25 cellular contexts compared by ENCODE assay signal in genomic region chr7:97421307-97421905, GRCh38.
DNase-seq lines count a peak whose midpoint lies in the region; ATAC-seq and TF ChIP-seq lines count a peak whose summit lies in the region.
"Had no signal": no experiment of that assay in that cellular context is flagged by ENCODE, and none has a peak within 500 bp of the region (broad histone marks: within the 10 kb centered on the region; RNA-seq: fewer than 3 reads in every experiment).

No MANE protein-coding gene starts in this region.

- H2AFZ ChIP-seq in HCT116 (ENCODE audit: low read depth, low read length, poor library complexity, severe bottlenecking) (no peak overlapping the region), neuronal stem cell (ENCODE audit: low read length) (peak overlapping the region; percentile 2)

- no peaks in the 10 kb centered on the region for H3K36me3 Mint-ChIP-seq in endodermal cell (ENCODE audit: low read depth)

- H3K79me2 ChIP-seq in HCT116 (ENCODE audit: insufficient read depth, low read length): no peaks in the 10 kb centered on the region

- no peak overlapping the region for H2BK12ac ChIP-seq in neuronal stem cell (ENCODE audit: low read length)

- H3K18ac ChIP-seq in neuronal stem cell (ENCODE audit: low read length): no peak overlapping the region

- TF ChIP-seq CTCF in HCT116 (IDR thresholded peaks at IDR 0.05 in 2 of 3, conservative IDR thresholded peaks at IDR 0.05 in 1 of 3; ENCODE audit: borderline replicate concordance in 1 of 3, insufficient read depth in 1 of 3, low read depth in 2 of 3, low read length in 2 of 3) (no peak), endodermal cell (conservative IDR thresholded peaks at IDR 0.05) (no peak), Peyer's patch (IDR thresholded peaks at IDR 0.05) (no peak)

- WGBS in endodermal cell (ENCODE audit: insufficient coverage in 1 of 2, insufficient read length in 1 of 2), 2 experiments: 81 to 90% methylated on average over 4 of the region's 4 CpGs
- no CpG with 5 or more reads among the region's 4 CpGs for WGBS in neuronal stem cell (ENCODE audit: extremely low coverage in 2 of 2, insufficient read length in 2 of 2, insufficient replicate concordance in 1 of 2), 2 donors

- no peak overlapping the region for H4K8ac ChIP-seq in neuronal stem cell (ENCODE audit: low read depth, low read length)

- no TSS peak for BruUV-seq in HCT116 (replicated peaks; lab: Mats Ljungman, UMichigan)

- no peaks in the 10 kb centered on the region for H3K27me3 Mint-ChIP-seq in endodermal cell (ENCODE audit: insufficient read depth)
- H3K27me3 Mint-ChIP-seq: B cell had no signal

- intact Hi-C loops in HCT116 (cut with micrococcal nuclease): no loop called here

- no peak overlapping the region for H4K91ac ChIP-seq in neuronal stem cell (ENCODE audit: low read depth, low read length, poor library complexity)

- H3K4me3 Mint-ChIP-seq in endodermal cell: no peak overlapping the region
- H3K4me3 Mint-ChIP-seq: B cell had no signal

- no peak overlapping the region for H3K27ac Mint-ChIP-seq in endodermal cell
- H3K27ac Mint-ChIP-seq: B cell had no signal

- H3K4ac ChIP-seq in neuronal stem cell (ENCODE audit: low read length): no peak overlapping the region

- H2BK15ac ChIP-seq in neuronal stem cell (ENCODE audit: low read length): no peak overlapping the region

- peaks cover 10% of the 10 kb centered on the region for H3K9me3 Mint-ChIP-seq in endodermal cell

- no peak overlapping the region for H3K27ac ChIP-seq in HCT116 (ENCODE audit: low read depth, low read length)
- peak overlapping the region; percentile 87 for H3K27ac ChIP-seq in endodermal cell (ENCODE audit: low read depth, low read length)
- no peak overlapping the region for H3K27ac ChIP-seq in neuronal stem cell (replicated peaks; ENCODE audit: low read length)
- no peak overlapping the region for H3K27ac ChIP-seq in Peyer's patch
- H3K27ac ChIP-seq: HL-60, RWPE1 had no signal

- POLR2A ChIA-PET in HCT116 (lab: Charles Lee): interaction anchor here (0.8 kb wide), 1 partner anchor 13 kb away, joined by 3 read pairs; no protein-coding TSS in a partner anchor

- H2BK120ac ChIP-seq in neuronal stem cell (ENCODE audit: low read depth, low read length): no peak overlapping the region

- H3K36me3 ChIP-seq in HCT116 (ENCODE audit: control insufficient read depth in 1 of 2, insufficient read depth in 2 of 2, low read length in 2 of 2) (no peaks in the 10 kb centered on the region), endodermal cell (ENCODE audit: control insufficient read depth, insufficient read depth, low read length) (no peaks in the 10 kb centered on the region), neuronal stem cell (replicated peaks in 1 of 2; ENCODE audit: control insufficient read depth in 2 of 2, insufficient read depth in 2 of 2, low read length in 2 of 2) (no peaks in the 10 kb centered on the region), Peyer's patch (no peaks in the 10 kb centered on the region)

- no peak for TF ChIP-seq POLR2A in HCT116 (IDR thresholded peaks at IDR 0.05; ENCODE audit: borderline replicate concordance, extremely low read depth, insufficient read depth, insufficient read length)
- no peak for TF ChIP-seq POLR2A in Peyer's patch (IDR thresholded peaks at IDR 0.05)

- H3K9me3 ChIP-seq in HCT116 (ENCODE audit: control insufficient read depth in 1 of 2, insufficient read depth in 1 of 2, low read depth in 1 of 2, low read length in 2 of 2) (no peaks in the 10 kb centered on the region), endodermal cell (ENCODE audit: control insufficient read depth, low read length) (peaks cover 9% of the 10 kb centered on the region), neuronal stem cell (replicated peaks in 1 of 2; ENCODE audit: control insufficient read depth in 2 of 2, insufficient read depth in 1 of 2, low read depth in 1 of 2, low read length in 2 of 2) (peaks cover 0 to 9% of the 10 kb centered on the region in 2 donors), Peyer's patch (no peaks in the 10 kb centered on the region)
- H3K9me3 ChIP-seq: SK-N-SH had no signal

- no peaks in the 10 kb centered on the region for H3K9me2 ChIP-seq in HCT116 (ENCODE audit: insufficient read depth)
- H3K9me2 ChIP-seq: SK-N-SH had no signal

- H3K9ac ChIP-seq in HCT116 (ENCODE audit: low read length) (no peak overlapping the region), endodermal cell (ENCODE audit: extremely low read depth, low read length, poor library complexity, severe bottlenecking) (no peak overlapping the region), neuronal stem cell (ENCODE audit: low read depth, low read length, poor library complexity) (no peak overlapping the region)
- H3K9ac ChIP-seq: SK-N-SH had no signal

- H3K4me2 ChIP-seq in HCT116 (ENCODE audit: low read length) (0 out of 2 replicates have a peak overlapping the region, but pooled peaks have one; percentile 12), neuronal stem cell (ENCODE audit: insufficient read depth, low read length, poor library complexity, severe bottlenecking) (no peak overlapping the region)
- H3K4me2 ChIP-seq: SK-N-SH had no signal

- no peaks in the 10 kb centered on the region for H3K79me1 ChIP-seq in neuronal stem cell (ENCODE audit: low read depth, low read length)

- H2AK5ac ChIP-seq in neuronal stem cell (ENCODE audit: low read depth, low read length): no peak overlapping the region

- H3K4me1 ChIP-seq in HCT116 (ENCODE audit: control insufficient read depth in 1 of 2, insufficient read depth in 2 of 2, low read length in 2 of 2) (peaks cover 2 to 11% of the 10 kb centered on the region in 2 experiments; a peak in 2 of 4 replicates), endodermal cell (ENCODE audit: control insufficient read depth, insufficient read depth, low read length) (no peaks in the 10 kb centered on the region), neuronal stem cell (ENCODE audit: control insufficient read depth in 2 of 2, insufficient read depth in 1 of 2, low read depth in 1 of 2, low read length in 2 of 2) (peaks cover 0 to 3% of the 10 kb centered on the region in 2 donors), Peyer's patch (no peaks in the 10 kb centered on the region)

- H4K20me1 ChIP-seq in HCT116 (ENCODE audit: insufficient read depth): no peaks in the 10 kb centered on the region

- H3K14ac ChIP-seq in neuronal stem cell (ENCODE audit: low read length): no peak overlapping the region

- no peak overlapping the region for H3K23ac ChIP-seq in neuronal stem cell (ENCODE audit: low read depth, low read length, poor library complexity)

- no peak for TF ChIP-seq RAD21 in HCT116 (IDR thresholded peaks at IDR 0.05; ENCODE audit: low read depth)

- no peaks in the 10 kb centered on the region for H3K4me1 Mint-ChIP-seq in endodermal cell
- H3K4me1 Mint-ChIP-seq: B cell had no signal

- RAD21 ChIA-PET in HCT116 (lab: Charles Lee; ENCODE audit: low non-redundant PET in 1 of 2, low total read pairs in 2 of 2, uncharacterized antibody in 2 of 2, unreplicated experiment in 2 of 2): no interaction called here

- H2BK5ac ChIP-seq in neuronal stem cell (ENCODE audit: low read length): no peak overlapping the region

- DNase-seq in A172 (ENCODE audit: low spot score) (peak; percentile 11), HCT116 (ENCODE audit: low read depth, low spot score) (no peak), endodermal cell (no peak), neuronal stem cell (ENCODE audit: low spot score) (no peak), Peyer's patch (no peak), AG20443 (ENCODE audit: low spot score) (no peak)
- DNase-seq: 8988T, DMS79, H7, KG1, MV-4-11, NCI-H1105 treated with DMSO at 0.1 percent for 48 hours, NCI-H1694, NCI-H2081 treated with DMSO at 0.1 percent for 48 hours, NCI-H2171 treated with DMSO at 0.1 percent for 48 hours, NCI-H446, NCI-H526 treated with DMSO at 0.1 percent for 48 hours, PC-3, SHP77 treated with DMSO at 0.1 percent for 48 hours, SK-N-SH had no signal

- CTCF ChIA-PET in HCT116 (lab: Charles Lee): interaction anchor here (1.6 kb wide), 1 partner anchor 17 kb away, joined by 3 read pairs; no protein-coding TSS in a partner anchor

- H3K4me3 ChIP-seq in HCT116 (replicated peaks in 1 of 2; ENCODE audit: low read depth in 1 of 2, low read length in 2 of 2) (no peak overlapping the region), endodermal cell (ENCODE audit: low read length) (no peak overlapping the region), neuronal stem cell (ENCODE audit: low read length in 2 of 2) (no peak overlapping the region), Peyer's patch (no peak overlapping the region)

- H3K27me3 ChIP-seq in HCT116 (ENCODE audit: insufficient read depth, low read length): 0 out of 2 replicates have a peak, but pooled peaks cover 6% of the 10 kb centered on the region
- no peaks in the 10 kb centered on the region for H3K27me3 ChIP-seq in endodermal cell (ENCODE audit: control insufficient read depth, insufficient read depth, low read length, poor library complexity, severe bottlenecking)
- H3K27me3 ChIP-seq in neuronal stem cell (ENCODE audit: control insufficient read depth in 3 of 3, insufficient read depth in 3 of 3, low read depth in 1 of 3, low read length in 3 of 3): no peaks in the 10 kb centered on the region
- no peaks in the 10 kb centered on the region for H3K27me3 ChIP-seq in Peyer's patch

- peak; percentile 38 for ATAC-seq in HCT116
- no peak for ATAC-seq in GM19452 (IDR thresholded peaks at IDR 0.05; ENCODE audit: unreplicated experiment)
- ATAC-seq in GM18858 (IDR thresholded peaks at IDR 0.05; ENCODE audit: unreplicated experiment): no peak
- ATAC-seq: PC-3 had no signal

TF ChIP-seq in HCT116, 20 proteins besides CTCF, POLR2A, EP300 and RAD21 (continues in another document):
- TF ChIP-seq MAX (IDR thresholded peaks at IDR 0.05): no peak
- TF ChIP-seq POLR2AphosphoS5 (IDR thresholded peaks at IDR 0.05; ENCODE audit: low read depth, low read length): no peak
